Comparison of ENCODE assay signal across 8 cellular contexts in genomic region chr14:58239259-58240210, GRCh38. TPM values are rescaled to one million over a fixed set of nuclear protein-coding genes. Genes with fewer than 3 reads are reported as not detected.
DNase-seq lines count a peak whose midpoint lies in the region; ATAC-seq, FAIRE-seq and TF ChIP-seq lines count a peak whose summit lies in the region.

No MANE protein-coding gene starts in this region.

- H3K9ac ChIP-seq in subcutaneous abdominal adipose tissue (ENCODE audit: low read length in 5 of 5) = peak overlapping the region; percentile 75 to 91 (median 86)

- 0 out of 2 replicates have a peak, but pooled peaks have one; percentile 21 for TF ChIP-seq POLR2A in Raji (IDR thresholded peaks at IDR 0.05; ENCODE audit: insufficient read depth, low read depth, low read length)

- DNase-seq in EH (ENCODE audit: low read depth) = peak; percentile 72
- DNase-seq in KBM-7 = peak; percentile 84
- DNase-seq in activated gamma-delta T cell (lab: John Stamatoyannopoulos, UW) = peak; percentile 27
- peak; percentile 15 to 37 for DNase-seq in frontal cortex (ENCODE audit: low spot score in 2 of 2)

- H3K27me3 ChIP-seq in neutrophil (no peaks in the 10 kb centered on the region), subcutaneous abdominal adipose tissue (ENCODE audit: control insufficient read depth in 5 of 5, insufficient read depth in 4 of 5, low read length in 5 of 5) (peaks cover 0 to under 1% (median 0%) of the 10 kb centered on the region in 5 donors)

- in situ Hi-C loops in KBM-7 (cut with MboI; ENCODE audit: low pct_unique_long_range_greater_than_20kb, low sequenced_read_pairs) = no loop called here

- H3K9me3 ChIP-seq in neutrophil (no peaks in the 10 kb centered on the region), subcutaneous abdominal adipose tissue (ENCODE audit: control insufficient read depth in 5 of 5, low read length in 5 of 5) (no peaks in the 10 kb centered on the region)

- FAIRE-seq in frontal cortex (lab: Jason Lieb, UNC) = peak; percentile 79

- ATAC-seq in GM18867 (IDR thresholded peaks at IDR 0.05; ENCODE audit: unreplicated experiment) = no peak

- H3K36me3 ChIP-seq in neutrophil (peaks cover 6% of the 10 kb centered on the region), subcutaneous abdominal adipose tissue (ENCODE audit: control insufficient read depth in 5 of 5, insufficient read depth in 5 of 5, low read length in 5 of 5) (peaks cover 0 to 3% (median 0%) of the 10 kb centered on the region in 5 donors)

- H3K27ac ChIP-seq in neutrophil (peak overlapping the region; percentile 61), subcutaneous abdominal adipose tissue (ENCODE audit: low read depth, low read length) (peak overlapping the region; percentile 95)

- H3K4me3 ChIP-seq in neutrophil (ENCODE audit: low read depth in 1 of 2, low read length in 1 of 2) = peak overlapping the region; percentile 50 to 61
- H3K4me3 ChIP-seq in subcutaneous abdominal adipose tissue (ENCODE audit: low read depth in 1 of 5, low read length in 5 of 5) = peak overlapping the region; percentile 84 to 95 (median 88)

- peaks cover 27 to 36% of the 10 kb centered on the region in 2 experiments for H3K4me1 ChIP-seq in neutrophil (ENCODE audit: control insufficient read depth in 1 of 2, insufficient read depth in 1 of 2, low read depth in 1 of 2, low read length in 1 of 2)
- peaks cover 1 to 32% (median 19%) of the 10 kb centered on the region in 5 donors for H3K4me1 ChIP-seq in subcutaneous abdominal adipose tissue (ENCODE audit: control insufficient read depth in 5 of 5, insufficient read depth in 5 of 5, low read length in 5 of 5)

- no peak for TF ChIP-seq CTCF in neutrophil (IDR thresholded peaks at IDR 0.05)

RNA-seq across cellular contexts. Expression of gene PSMA3, which starts 5.1 kb away (rescaled TPM):
- total RNA-seq in frontal cortex = 33.8 TPM

RNA-seq across cellular contexts. Expression of gene ACTR10, which starts 39.6 kb away (rescaled TPM):
- 128 TPM for total RNA-seq in frontal cortex

RNA-seq across cellular contexts. Expression of gene ARID4A, which starts 58.8 kb away (rescaled TPM):
- 59.1 TPM for total RNA-seq in frontal cortex

Comparison
In these comparisons a context has a peak if more than half of its experiments do, and no peak if none do; other contexts are left out.
1. DNase-seq: peak in every context shown above with its lines; median percentile 84 in KBM-7; 72 in EH; 27 in activated gamma-delta T cell; 26 in frontal cortex.